In genomic region chr16:81446318-81447275, GRCh38 we compare ENCODE assay signal across 7 cellular contexts. TPM values are rescaled to one million over a fixed set of nuclear protein-coding genes. Genes with fewer than 3 reads are reported as not detected.
A peak's percentile ranks its signal among the peaks of the same experiment; 100 is the strongest.
DNase-seq lines count a peak whose midpoint lies in the region; ATAC-seq and TF ChIP-seq lines count a peak whose summit lies in the region.

No MANE protein-coding gene starts in this region.

- H3K27me3 ChIP-seq in breast epithelium, result no peaks in the 10 kb centered on the region
- no peaks in the 10 kb centered on the region for H3K27me3 ChIP-seq in right lobe of liver
- H3K27me3 ChIP-seq in testis, result no peaks in the 10 kb centered on the region

- TF ChIP-seq POLR2A in NB4 (IDR thresholded peaks at IDR 0.05; ENCODE audit: extremely low read depth, insufficient read length), result no peak
- no peak for TF ChIP-seq POLR2A in breast epithelium (IDR thresholded peaks at IDR 0.05)
- no peak for TF ChIP-seq POLR2A in right lobe of liver (IDR thresholded peaks at IDR 0.05)
- no peak for TF ChIP-seq POLR2A in testis (IDR thresholded peaks at IDR 0.05)
- TF ChIP-seq POLR2A in GM18505 (IDR thresholded peaks at IDR 0.05; ENCODE audit: borderline replicate concordance, extremely low read depth, insufficient read depth, insufficient read length), result no peak

- no peaks in the 10 kb centered on the region for H3K36me3 ChIP-seq in breast epithelium
- H3K36me3 ChIP-seq in right lobe of liver, result no peaks in the 10 kb centered on the region
- H3K36me3 ChIP-seq in testis (ENCODE audit: low read depth, missing control alignments), result no peaks in the 10 kb centered on the region

- H3K27ac ChIP-seq in breast epithelium (peak overlapping the region; percentile 87 to 95), right lobe of liver (peak overlapping the region; percentile 71 to 96 (median 89)), testis (peak overlapping the region; percentile 72 to 87)

- peak; percentile 20 for DNase-seq in GM04503 (ENCODE audit: low read depth)
- peak; percentile 44 for DNase-seq in NB4 (ENCODE audit: low read depth)
- peak; percentile 59 to 67 for DNase-seq in breast epithelium (ENCODE audit: low spot score in 2 of 2)
- peak in 1 of 3 donors; percentile 59 for DNase-seq in right lobe of liver
- DNase-seq in testis, result no peak
- DNase-seq in AML-193 (lab: John Stamatoyannopoulos, UW), result no peak

- intact Hi-C loops in breast epithelium (cut with DNase I; ENCODE audit: low total_unique reads) (no loop called here), right lobe of liver (cut with DNase I) (no loop called here), testis (cut with DNase I; ENCODE audit: low total_unique reads) (no loop called here)

- no peaks in the 10 kb centered on the region for H3K9me3 ChIP-seq in breast epithelium
- H3K9me3 ChIP-seq in right lobe of liver, result no peaks in the 10 kb centered on the region
- H3K9me3 ChIP-seq in testis, result no peaks in the 10 kb centered on the region

- 7% methylated on average over 31 of the region's 31 CpGs for WGBS in right lobe of liver (ENCODE audit: insufficient coverage, low coverage, low lambda C conversion rate, missing lambda C conversion rate)
- WGBS in testis, 2 donors, result 48 to 53% methylated on average over 27 to 31 of the region's 31 CpGs

- peak overlapping the region; percentile 73 for H3K4me3 ChIP-seq in NB4 (ENCODE audit: low read depth, low read length)
- H3K4me3 ChIP-seq in breast epithelium, result peak overlapping the region; percentile 86 to 95 (median 87)
- H3K4me3 ChIP-seq in right lobe of liver, result peak overlapping the region; percentile 54 to 84 (median 79)
- peak overlapping the region; percentile 60 to 66 for H3K4me3 ChIP-seq in testis

- ATAC-seq in right lobe of liver (peak in 1 of 4 donors; percentile 0), GM18505 (IDR thresholded peaks at IDR 0.05; ENCODE audit: unreplicated experiment) (no peak)

- TF ChIP-seq CTCF in NB4 (IDR thresholded peaks at IDR 0.05; ENCODE audit: low read depth, low read length), result no peak
- no peak for TF ChIP-seq CTCF in breast epithelium (IDR thresholded peaks at IDR 0.05)
- TF ChIP-seq CTCF in right lobe of liver (IDR thresholded peaks at IDR 0.05), result no peak
- no peak for TF ChIP-seq CTCF in testis (IDR thresholded peaks at IDR 0.05)

- H3K4me1 ChIP-seq in breast epithelium (peaks cover 0 to 3% of the 10 kb centered on the region in 2 donors), right lobe of liver (peaks cover 0 to 48% (median 21%) of the 10 kb centered on the region in 4 donors), testis (peaks cover 10% of the 10 kb centered on the region)

RNA-seq across cellular contexts. Expression of gene CMIP, which starts 2.0 kb away (rescaled TPM):
- total RNA-seq in breast epithelium (10 to 100 TPM; 14.9 to 23.9 (median 17.6) TPM), right lobe of liver (10 to 100 TPM; 12.2 to 23.0 (median 16.5) TPM), testis (10 to 100 TPM; 42.0 to 72.5 TPM)
- polyA plus RNA-seq in testis (ENCODE audit: insufficient read depth, low read depth, low replicate concordance), result 34.9 TPM

Comparison
In these comparisons a context has a peak if more than half of its experiments do, and no peak if none do; other contexts are left out.
1. DNase-seq: peak in GM04503 (single experiment), NB4 (single experiment) and breast epithelium (2 of 2); none in testis (single experiment) and AML-193 (0 of 2).
2. Peak in every context shown above with its lines, with median percentiles within 50 percentile points of each other: H3K4me3 ChIP-seq and H3K27ac ChIP-seq.